In genomic region chr5:16428359-16428758, GRCh38 we compare ENCODE assay signal across 1 cellular context.
TF ChIP-seq lines count a peak whose summit lies in the region.

No MANE protein-coding gene starts in this region.

TF ChIP-seq in H1, 55 proteins besides CTCF, POLR2A, EP300 and RAD21:
- TF ChIP-seq MAX (IDR thresholded peaks at IDR 0.05) (0 out of 2 replicates have a peak, but pooled peaks have one; percentile 3), GTF2F1 (IDR thresholded peaks at IDR 0.05; ENCODE audit: borderline replicate concordance, low read depth, low read length) (no peak)
